ENCODE assay signal across 9 cellular contexts in genomic region chr15:55916666-55917409, GRCh38.
DNase-seq lines count a peak whose midpoint lies in the region; ATAC-seq and TF ChIP-seq lines count a peak whose summit lies in the region.
"Had no signal": no experiment of that assay in that cellular context is flagged by ENCODE, and none has a peak within 500 bp of the region (broad histone marks: within the 10 kb centered on the region; RNA-seq: fewer than 3 reads in every experiment).

No MANE protein-coding gene starts in this region.

- no peaks in the 10 kb centered on the region for H3K9me3 ChIP-seq in gastroesophageal sphincter
- no peaks in the 10 kb centered on the region for H3K9me3 ChIP-seq in skeletal muscle tissue (ENCODE audit: control insufficient read depth in 3 of 3, low read length in 3 of 3)

- no peak for TF ChIP-seq POLR2A in gastroesophageal sphincter (IDR thresholded peaks at IDR 0.05)

- peak overlapping the region; percentile 79 to 92 (median 85) for H3K9ac ChIP-seq in skeletal muscle tissue (ENCODE audit: low read depth in 1 of 3, low read length in 3 of 3)

- TF ChIP-seq EP300 in gastroesophageal sphincter (IDR thresholded peaks at IDR 0.05): no peak

- ATAC-seq in gastroesophageal sphincter (no peak), GM21723 (IDR thresholded peaks at IDR 0.05; ENCODE audit: unreplicated experiment) (no peak)

- TF ChIP-seq CTCF in WI38 (IDR thresholded peaks at IDR 0.05; ENCODE audit: low read depth, low read length) (no peak), gastroesophageal sphincter (IDR thresholded peaks at IDR 0.05) (no peak)

- 19 to 20% methylated on average over 10 to 11 of the region's 11 CpGs for WGBS in gastroesophageal sphincter (ENCODE audit: low coverage in 1 of 2), 2 donors

- H3K27me3 ChIP-seq in gastroesophageal sphincter (no peaks in the 10 kb centered on the region), skeletal muscle tissue (ENCODE audit: control insufficient read depth in 3 of 3, insufficient read depth in 3 of 3, low read length in 3 of 3) (no peaks in the 10 kb centered on the region)

- peak overlapping the region in 3 of 4 donors; percentile 17 to 53 (median 39) for H3K27ac ChIP-seq in gastroesophageal sphincter
- H3K27ac ChIP-seq in skeletal muscle tissue (ENCODE audit: low read depth, low read length): peak overlapping the region; percentile 85

- H3K4me1 ChIP-seq in gastroesophageal sphincter: peaks cover 8 to 25% (median 13%) of the 10 kb centered on the region in 3 donors
- no peaks in the 10 kb centered on the region for H3K4me1 ChIP-seq in skeletal muscle tissue (ENCODE audit: control insufficient read depth in 3 of 3, insufficient read depth in 3 of 3, low read length in 3 of 3)

- H3K36me3 ChIP-seq in gastroesophageal sphincter (no peaks in the 10 kb centered on the region), skeletal muscle tissue (ENCODE audit: control insufficient read depth in 3 of 3, insufficient read depth in 3 of 3, low read length in 3 of 3) (no peaks in the 10 kb centered on the region)

- DNase-seq in HCEC 1CT: peak; percentile 86
- DNase-seq in central memory CD4-positive, alpha-beta T cell: no peak
- no peak for DNase-seq in cerebellar cortex (ENCODE audit: low spot score)
- DNase-seq: KBM-7, posterior cingulate gyrus had no signal

- peak overlapping the region; percentile 85 for H3K4me3 ChIP-seq in WI38 (ENCODE audit: low read depth, low read length)
- H3K4me3 ChIP-seq in gastroesophageal sphincter: peak overlapping the region in 1 of 2 donors; percentile 17
- peak overlapping the region; percentile 72 to 87 (median 82) for H3K4me3 ChIP-seq in skeletal muscle tissue (ENCODE audit: low read length in 3 of 3)
